In genomic region chr3:177733936-177734335, GRCh38 we compare ENCODE assay signal across 16 cellular contexts.
DNase-seq lines count a peak whose midpoint lies in the region; ATAC-seq, FAIRE-seq and TF ChIP-seq lines count a peak whose summit lies in the region.
"Had no signal": no experiment of that assay in that cellular context is flagged by ENCODE, and none has a peak within 500 bp of the region (broad histone marks: within the 10 kb centered on the region; RNA-seq: fewer than 3 reads in every experiment).

No MANE protein-coding gene starts in this region.

- H3K4me2 ChIP-seq in K562 (ENCODE audit: insufficient read depth, low read length) = no peak overlapping the region

- CTCF ChIA-PET in K562 (lab: Yijun Ruan, JAX; ENCODE audit: low intra/inter-chr PET ratio) = no interaction called here

- FAIRE-seq in K562 (lab: Jason Lieb, UNC) (peak; percentile 42), pancreas (lab: Jason Lieb, UNC) (no peak)
- FAIRE-seq: G401.6, GM12892 had no signal

- no peak overlapping the region for H3K9ac ChIP-seq in K562 (ENCODE audit: insufficient read depth in 1 of 2, low read depth in 2 of 2, low read length in 2 of 2)

- no peaks in the 10 kb centered on the region for H3K27me3 ChIP-seq in K562 (ENCODE audit: control insufficient read depth in 2 of 2, insufficient read depth in 2 of 2, low read length in 2 of 2)
- no peaks in the 10 kb centered on the region for H3K27me3 ChIP-seq in pancreas

- WGBS in K562 (ENCODE audit: insufficient coverage, low coverage, missing lambda C conversion rate) = 7% methylated on average over 2 of the region's 2 CpGs
- 83 to 93% methylated on average over 2 of the region's 2 CpGs for WGBS in pancreas, 2 donors

- no peak for TF ChIP-seq EP300 in K562 (IDR thresholded peaks at IDR 0.05; ENCODE audit: low read length)

- H3K4me3 ChIP-seq in K562 (no peak overlapping the region), pancreas (no peak overlapping the region)

- H3K27ac ChIP-seq in K562 (ENCODE audit: extremely low read depth, low read depth, low read length) (no peak overlapping the region), pancreas (no peak overlapping the region)
- H3K27ac ChIP-seq: 22Rv1, HL-60 had no signal

- TF ChIP-seq RAD21 in K562 (CRISPR knock-in tag; conservative IDR thresholded peaks at IDR 0.05 in 1 of 2, IDR thresholded peaks at IDR 0.05 in 1 of 2) = no peak

- no peak overlapping the region for H2AFZ ChIP-seq in K562 (ENCODE audit: low read depth, low read length)

- H3K4me1 ChIP-seq in K562 (replicated peaks in 1 of 2; ENCODE audit: control insufficient read depth in 2 of 2, insufficient read depth in 2 of 2, low read length in 2 of 2) (no peaks in the 10 kb centered on the region; a peak in 1 of 5 replicates), pancreas (peaks cover 0 to 5% (median 0%) of the 10 kb centered on the region in 3 donors)
- H3K4me1 ChIP-seq: Caco-2 had no signal

- H3K36me3 ChIP-seq in K562 (ENCODE audit: control insufficient read depth, insufficient read depth, low read length) (no peaks in the 10 kb centered on the region), pancreas (no peaks in the 10 kb centered on the region)

- in situ Hi-C loops in K562 (cut with MboI) = no loop called here

- no peak for TF ChIP-seq CTCF in K562 (IDR thresholded peaks at IDR 0.05 in 2 of 3, conservative IDR thresholded peaks at IDR 0.05 in 1 of 3; ENCODE audit: insufficient read depth in 2 of 3, low read depth in 1 of 3, low read length in 3 of 3)
- TF ChIP-seq CTCF in pancreas (IDR thresholded peaks at IDR 0.05) = no peak

- H3K9me1 ChIP-seq in K562 (ENCODE audit: control insufficient read depth, insufficient read depth, low read length) = no peaks in the 10 kb centered on the region

- BruUV-seq in K562 (replicated peaks; lab: Mats Ljungman, UMichigan) = no TSS peak

- no peak for TF ChIP-seq POLR2A in K562 (conservative IDR thresholded peaks at IDR 0.05)

- no peaks in the 10 kb centered on the region for H3K9me3 ChIP-seq in K562 (replicated peaks; ENCODE audit: control insufficient read depth, insufficient read depth, low read depth, low read length)
- H3K9me3 ChIP-seq in pancreas = no peaks in the 10 kb centered on the region
- H3K9me3 ChIP-seq: Caco-2 had no signal

- ATAC-seq in K562 (no peak), pancreas (no peak), HG02763 (IDR thresholded peaks at IDR 0.05; ENCODE audit: unreplicated experiment) (no peak), GM21515 (IDR thresholded peaks at IDR 0.05; ENCODE audit: unreplicated experiment) (no peak)

- peak; percentile 57 for DNase-seq in DMS 273 (lab: John Stamatoyannopoulos, UW; ENCODE audit: unreplicated experiment)
- DNase-seq in DMS 273 treated with DMSO at 0.1 percent for 48 hours (lab: John Stamatoyannopoulos, UW) = no peak
- DNase-seq in NCI-H69 (lab: John Stamatoyannopoulos, UW) = peak; percentile 70
- DNase-seq in K562 (ENCODE audit: extremely low read depth in 1 of 4, low spot score in 3 of 4) = no peak
- no peak for DNase-seq in pancreas
- DNase-seq in NCI-H1092 treated with DMSO at 0.1 percent for 48 hours (lab: John Stamatoyannopoulos, UW) = no peak
- DNase-seq: Caco-2; CD8-positive, alpha-beta memory T cell; HFFc6; KBM-7 had no signal

- intact Hi-C loops in K562 (cut with micrococcal nuclease) = no loop called here
- intact Hi-C loops in pancreas (cut with DNase I) = no loop called here

- H3K79me2 ChIP-seq in K562 (ENCODE audit: control insufficient read depth, insufficient read depth, low read length) = no peaks in the 10 kb centered on the region

- no peaks in the 10 kb centered on the region for H4K20me1 ChIP-seq in K562 (replicated peaks; ENCODE audit: control insufficient read depth, insufficient read depth, low read length)

- POLR2A ChIA-PET in K562 (lab: Yijun Ruan, JAX) = no interaction called here

TF ChIP-seq in K562, 482 proteins besides CTCF, POLR2A, EP300 and RAD21:
- no peak for TF ChIP-seq CGGBP1 (CRISPR knock-in tag; IDR thresholded peaks at IDR 0.05)
- TF ChIP-seq KAT2B (IDR thresholded peaks at IDR 0.05; ENCODE audit: low read depth, low read length) = no peak

Comparison
In these comparisons a context has a peak if more than half of its experiments do, and no peak if none do; other contexts are left out.
1. DNase-seq: peak in DMS 273 (single experiment) and NCI-H69 (single experiment); none in DMS 273 treated with DMSO at 0.1 percent for 48 hours (single experiment), K562 (0 of 4), pancreas (0 of 6) and NCI-H1092 treated with DMSO at 0.1 percent for 48 hours (single experiment).